ENCODE assay signal across 8 cellular contexts in the genomic region with DNA sequence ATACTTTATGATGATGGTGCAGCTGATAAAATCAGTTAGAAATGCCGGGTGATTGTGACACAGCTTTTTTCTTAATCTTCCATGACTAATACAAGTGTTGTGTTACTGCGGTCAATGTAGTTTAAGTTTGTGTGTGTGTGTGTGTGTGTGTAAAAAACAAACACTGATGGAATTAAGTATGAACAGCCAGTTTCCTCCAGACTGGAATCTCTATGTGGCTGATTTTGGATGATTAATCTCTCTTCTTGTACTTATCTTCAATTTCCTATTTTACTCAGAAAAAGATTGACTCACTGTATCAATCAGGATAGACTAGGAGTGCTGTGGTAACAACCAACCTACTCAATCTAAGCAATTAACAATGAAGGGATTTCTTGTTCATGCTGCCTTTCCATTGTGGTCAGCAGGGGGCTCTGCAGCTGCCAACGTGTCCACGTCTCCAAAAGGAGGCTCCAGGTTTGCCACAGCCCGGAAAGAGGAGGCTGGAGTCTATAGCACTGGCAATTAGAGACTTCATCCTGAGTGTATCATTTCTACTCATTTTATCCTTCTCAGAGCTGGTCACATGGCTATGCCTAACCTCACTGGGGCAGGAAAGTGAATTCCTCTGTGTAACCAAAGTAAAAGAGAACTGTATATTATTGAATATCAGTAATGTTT.
DNase-seq lines count a peak whose midpoint lies in the region; ATAC-seq and TF ChIP-seq lines count a peak whose summit lies in the region.

No MANE protein-coding gene starts in this region.

- in situ Hi-C loops in HAP-1 (cut with MboI; ENCODE audit: low sequenced_read_pairs) = no loop called here
- in situ Hi-C loops in transverse colon (cut with MboI; ENCODE audit: low pct_ligation_motif_present in 1 of 4, low pct_unique_long_range_greater_than_20kb in 1 of 4, low sequenced_read_pairs in 3 of 4) = no loop called here

- intact Hi-C loops in transverse colon (cut with DNase I; ENCODE audit: low total_unique reads) = no loop called here

- DNase-seq in DMS 273 treated with DMSO at 0.1 percent for 48 hours (lab: John Stamatoyannopoulos, UW) (peak; percentile 24), HAP-1 (ENCODE audit: low spot score in 2 of 2) (peak; percentile 41 to 70), SK-N-DZ (ENCODE audit: low spot score) (peak; percentile 7), foreskin keratinocyte (peak; percentile 86 to 87), transverse colon (peak; percentile 11)
- no peak for DNase-seq in central memory CD4-positive, alpha-beta T cell

- H3K27ac ChIP-seq in foreskin keratinocyte = no peak overlapping the region
- no peak overlapping the region for H3K27ac ChIP-seq in transverse colon

- ATAC-seq in foreskin keratinocyte = peak; percentile 91
- ATAC-seq in HG03095 (IDR thresholded peaks at IDR 0.05; ENCODE audit: unreplicated experiment) = no peak
- ATAC-seq in HG02981 (IDR thresholded peaks at IDR 0.05; ENCODE audit: unreplicated experiment) = no peak

- no peak for TF ChIP-seq EP300 in transverse colon (IDR thresholded peaks at IDR 0.05; ENCODE audit: low read depth)

- H3K9me3 ChIP-seq in HAP-1 = no peaks in the 10 kb centered on the region
- H3K9me3 ChIP-seq in transverse colon = no peaks in the 10 kb centered on the region

- no peak for TF ChIP-seq POLR2A in transverse colon (IDR thresholded peaks at IDR 0.05)

- no peaks in the 10 kb centered on the region for H3K36me3 ChIP-seq in HAP-1 (replicated peaks)
- H3K36me3 ChIP-seq in transverse colon = no peaks in the 10 kb centered on the region

- TF ChIP-seq CTCF in foreskin keratinocyte (conservative IDR thresholded peaks at IDR 0.05) (peak; percentile 69), transverse colon (IDR thresholded peaks at IDR 0.05) (peak in 3 of 5 experiments; percentile 15 to 33 (median 33))

- H3K27me3 ChIP-seq in HAP-1 (ENCODE audit: low read depth) (no peaks in the 10 kb centered on the region), foreskin keratinocyte (no peaks in the 10 kb centered on the region), transverse colon (no peaks in the 10 kb centered on the region)

- no peak overlapping the region for H3K4me3 ChIP-seq in HAP-1
- no peak overlapping the region for H3K4me3 ChIP-seq in transverse colon

- WGBS in transverse colon (ENCODE audit: low coverage in 1 of 2), 2 donors = 51 to 75% methylated on average over 2 to 5 of the region's 5 CpGs

- H3K4me1 ChIP-seq in HAP-1 = no peaks in the 10 kb centered on the region
- peaks cover 8% of the 10 kb centered on the region for H3K4me1 ChIP-seq in foreskin keratinocyte
- no peaks in the 10 kb centered on the region for H3K4me1 ChIP-seq in transverse colon
